8 cellular contexts compared by ENCODE assay signal in genomic region chr11:117230981-117231636, GRCh38. TPM values are rescaled to one million over a fixed set of nuclear protein-coding genes. Genes with fewer than 3 reads are reported as not detected.
A peak's percentile ranks its signal among the peaks of the same experiment; 100 is the strongest.
DNase-seq lines count a peak whose midpoint lies in the region; ATAC-seq and TF ChIP-seq lines count a peak whose summit lies in the region.

No MANE protein-coding gene starts in this region.

- H3K4me1 Mint-ChIP-seq in endodermal cell = peaks cover 31% of the 10 kb centered on the region
- peaks cover 32% of the 10 kb centered on the region for H3K4me1 Mint-ChIP-seq in neural progenitor cell

- H3K27ac Mint-ChIP-seq in endodermal cell = peak overlapping the region; percentile 89
- H3K27ac Mint-ChIP-seq in neural progenitor cell = peak overlapping the region; percentile 93

- no peak for ATAC-seq in HG02678 (IDR thresholded peaks at IDR 0.05; ENCODE audit: unreplicated experiment)

- H3K27me3 Mint-ChIP-seq in endodermal cell (ENCODE audit: insufficient read depth) (no peaks in the 10 kb centered on the region), neural progenitor cell (ENCODE audit: insufficient read depth, low read depth) (peaks cover 9% of the 10 kb centered on the region)

- no peak overlapping the region for H2AFZ ChIP-seq in neural progenitor cell (replicated peaks)

- 50 to 55% methylated on average over 1 to 4 of the region's 4 CpGs for WGBS in endodermal cell (ENCODE audit: insufficient coverage in 1 of 2, insufficient read length in 1 of 2), 2 experiments

- peaks cover 34 to 46% (median 39%) of the 10 kb centered on the region in 11 experiments for H3K36me3 ChIP-seq in BLaER1 treated with 17β-estradiol and CSF1 and Interleukin-3, amounts not matched to agents 10 nM and 100 nM
- H3K36me3 ChIP-seq in endodermal cell (ENCODE audit: control insufficient read depth, insufficient read depth, low read length) (peaks cover 48% of the 10 kb centered on the region), neural progenitor cell (no peaks in the 10 kb centered on the region)

- peaks cover 35 to 40% (median 38%) of the 10 kb centered on the region in 10 experiments for H3K4me1 ChIP-seq in BLaER1 treated with 17β-estradiol and CSF1 and Interleukin-3, amounts not matched to agents 10 nM and 100 nM
- H3K4me1 ChIP-seq in endodermal cell (ENCODE audit: control insufficient read depth, insufficient read depth, low read length) (peaks cover 9% of the 10 kb centered on the region), neural progenitor cell (peaks cover 12% of the 10 kb centered on the region)

- no peaks in the 10 kb centered on the region for H3K9me3 ChIP-seq in BLaER1 treated with 17β-estradiol and CSF1 and Interleukin-3, amounts not matched to agents 10 nM and 100 nM (replicated peaks in 1 of 11)
- H3K9me3 ChIP-seq in endodermal cell (ENCODE audit: control insufficient read depth, low read length) = no peaks in the 10 kb centered on the region
- H3K9me3 ChIP-seq in neural progenitor cell (ENCODE audit: low read depth) = no peaks in the 10 kb centered on the region

- peaks cover 22% of the 10 kb centered on the region for H3F3A ChIP-seq in neural progenitor cell (ENCODE audit: low read depth)

- no peaks in the 10 kb centered on the region for H3K9me3 Mint-ChIP-seq in endodermal cell
- no peaks in the 10 kb centered on the region for H3K9me3 Mint-ChIP-seq in neural progenitor cell

- H3K9ac ChIP-seq in BLaER1 treated with 17β-estradiol and CSF1 and Interleukin-3, amounts not matched to agents 10 nM and 100 nM = peak overlapping the region; percentile 84 to 95 (median 90)
- H3K9ac ChIP-seq in endodermal cell (ENCODE audit: extremely low read depth, low read length, poor library complexity, severe bottlenecking) (peak overlapping the region; percentile 63), neural progenitor cell (peak overlapping the region; percentile 47)

- H3K4me2 ChIP-seq in BLaER1 treated with 17β-estradiol and CSF1 and Interleukin-3, amounts not matched to agents 10 nM and 100 nM = peak overlapping the region; percentile 92 to 100 (median 96)
- H3K4me2 ChIP-seq in neural progenitor cell = peak overlapping the region; percentile 85

- H3K27ac ChIP-seq in BLaER1 treated with 17β-estradiol and CSF1 and Interleukin-3, amounts not matched to agents 10 nM and 100 nM = peak overlapping the region; percentile 75 to 95 (median 89)
- H3K27ac ChIP-seq in endodermal cell (ENCODE audit: low read depth, low read length) (no peak overlapping the region), neural progenitor cell (no peak overlapping the region)

- H4K20me1 ChIP-seq in BLaER1 treated with 17β-estradiol and CSF1 and Interleukin-3, amounts not matched to agents 10 nM and 100 nM = peaks cover 0 to 51% (median 21%) of the 10 kb centered on the region in 11 experiments; a peak in 18 of 22 replicates
- H4K20me1 ChIP-seq in neural progenitor cell (ENCODE audit: low read depth) = no peaks in the 10 kb centered on the region

- peak overlapping the region; percentile 79 to 99 (median 92) for H3K4me3 ChIP-seq in BLaER1 treated with 17β-estradiol and CSF1 and Interleukin-3, amounts not matched to agents 10 nM and 100 nM
- H3K4me3 ChIP-seq in endodermal cell (ENCODE audit: low read length) = peak overlapping the region; percentile 91
- peak overlapping the region; percentile 99 for H3K4me3 ChIP-seq in neural progenitor cell

- H3K79me2 ChIP-seq in neural progenitor cell (ENCODE audit: low read depth) = peaks cover 54% of the 10 kb centered on the region

- peak overlapping the region; percentile 85 for H3K4me3 Mint-ChIP-seq in endodermal cell
- H3K4me3 Mint-ChIP-seq in neural progenitor cell = peak overlapping the region; percentile 96

- DNase-seq in NCI-H69 (lab: John Stamatoyannopoulos, UW) (peak; percentile 41), endodermal cell (no peak), neural progenitor cell (ENCODE audit: low spot score) (no peak), globus pallidus (ENCODE audit: low spot score) (no peak), kidney glomerular epithelial cell (lab: John Stamatoyannopoulos, UW) (no peak)
- DNase-seq in stimulated activated CD4-positive, alpha-beta T cell treated with anti-CD3 and anti-CD28 coated beads, Interleukin-1b, Interleukin-23, amount 100 ng/mL, for 48 hours = no peak

- H3K36me3 Mint-ChIP-seq in endodermal cell (ENCODE audit: low read depth) = peaks cover 24% of the 10 kb centered on the region
- H3K36me3 Mint-ChIP-seq in neural progenitor cell = peaks cover 5% of the 10 kb centered on the region

- H3K27me3 ChIP-seq in BLaER1 treated with 17β-estradiol and CSF1 and Interleukin-3, amounts not matched to agents 10 nM and 100 nM = no peaks in the 10 kb centered on the region
- H3K27me3 ChIP-seq in endodermal cell (ENCODE audit: control insufficient read depth, insufficient read depth, low read length, poor library complexity, severe bottlenecking) (no peaks in the 10 kb centered on the region), neural progenitor cell (no peaks in the 10 kb centered on the region)

- TF ChIP-seq CTCF in endodermal cell (conservative IDR thresholded peaks at IDR 0.05) (no peak), neural progenitor cell (IDR thresholded peaks at IDR 0.05) (no peak)

RNA-seq across cellular contexts. Expression of gene PCSK7, which starts 0.8 kb away (rescaled TPM):
- total RNA-seq in endodermal cell (10 to 100 TPM; 56.5 to 58.6 TPM), neural progenitor cell (ENCODE audit: low replicate concordance) (14.2 and 36.6 TPM in 2 replicates)
- polyA plus RNA-seq in endodermal cell (2013, experiment 1 of 2) = 27.4 TPM
- polyA plus RNA-seq in endodermal cell (2013, experiment 2 of 2) = 21.1 TPM

RNA-seq across cellular contexts. Expression of gene RNF214, which starts 1.4 kb away (rescaled TPM):
- 10 to 100 TPM; 46.4 to 51.1 TPM for total RNA-seq in endodermal cell
- polyA plus RNA-seq in endodermal cell (2013, experiment 1 of 2) = 35.7 TPM
- 37.2 TPM for polyA plus RNA-seq in endodermal cell (2013, experiment 2 of 2)
- total RNA-seq in neural progenitor cell (ENCODE audit: low replicate concordance) = 20.9 and 43.6 TPM in 2 replicates

RNA-seq across cellular contexts. Expression of gene TAGLN, which starts 31.9 kb away (rescaled TPM):
- total RNA-seq in endodermal cell (100 to 1,000 TPM; 228 to 412 TPM), neural progenitor cell (ENCODE audit: low replicate concordance) (24.5 and 34.0 TPM in 2 replicates)
- 375 TPM for polyA plus RNA-seq in endodermal cell (2013, experiment 1 of 2)
- 542 TPM for polyA plus RNA-seq in endodermal cell (2013, experiment 2 of 2)

RNA-seq across cellular contexts. Expression of gene SIDT2, which starts 52.6 kb away (rescaled TPM):
- total RNA-seq in endodermal cell (10 to 100 TPM; 39.3 to 43.0 TPM), neural progenitor cell (ENCODE audit: low replicate concordance) (13.3 and 20.5 TPM in 2 replicates)
- 23.7 TPM for polyA plus RNA-seq in endodermal cell (2013, experiment 1 of 2)
- 21.9 TPM for polyA plus RNA-seq in endodermal cell (2013, experiment 2 of 2)

Comparison
In these comparisons a context has a peak if more than half of its experiments do, and no peak if none do; other contexts are left out.
1. H3K27ac ChIP-seq: peak in BLaER1 treated with 17β-estradiol and CSF1 and Interleukin-3, amounts not matched to agents 10 nM and 100 nM (11 of 11); none in endodermal cell (single experiment) and neural progenitor cell (single experiment).
2. Peak in every context shown above with its lines, with median percentiles within 50 percentile points of each other: H3K4me3 ChIP-seq and H3K9ac ChIP-seq.